In genomic region chr2:16373341-16373740, GRCh38 we compare ENCODE assay signal across 26 cellular contexts.
"Had no signal": no experiment of that assay in that cellular context is flagged by ENCODE, and none has a peak within 500 bp of the region (broad histone marks: within the 10 kb centered on the region; RNA-seq: fewer than 3 reads in every experiment).

No MANE protein-coding gene starts in this region.

- H3K36me3 ChIP-seq: stomach, suprapubic skin, thoracic aorta, thyroid gland, tibial artery, tibial nerve, transverse colon, upper lobe of left lung, upper lobe of right lung, uterus, vagina had no signal

- H3K4me3 ChIP-seq: stomach, suprapubic skin, testis, thoracic aorta, thyroid gland, tibial artery, tibial nerve, transverse colon, upper lobe of left lung, upper lobe of right lung, uterus, vagina had no signal

- ATAC-seq: stimulated activated effector memory CD8-positive, alpha-beta T cell treated with anti-CD3 and anti-CD28 coated beads, Interleukin-12 subunit alpha, Interleukin-12 subunit beta, amount 100 ng/mL, for 72 hours; stimulated activated memory B cell treated with anti-CD40 and anti-IgM and Interleukin-4, amounts not matched to agents 10 μg/mL and 1 μg/mL and 100 μg/mL, for 72 hours; stimulated activated naive B cell treated with anti-CD40 and anti-IgM and Interleukin-4, amounts not matched to agents 10 μg/mL and 1 μg/mL and 100 μg/mL, for 72 hours; stimulated activated naive CD8-positive, alpha-beta T cell treated with anti-CD3 and anti-CD28 coated beads, Interleukin-15, amount 100 ng/mL, for 72 hours; stimulated activated naive CD8-positive, alpha-beta T cell treated with anti-CD3 and anti-CD28 coated beads, Interleukin-15, Interleukin-2, amounts not matched to agents 100 U/mL and 50 U/mL, for 24 hours; upper lobe of right lung had no signal

- H3K9me3 ChIP-seq: stomach, suprapubic skin, testis, thoracic aorta, thyroid gland, tibial artery, transverse colon, upper lobe of left lung, upper lobe of right lung, uterus, vagina had no signal

- H3K4me1 ChIP-seq: stomach, suprapubic skin, testis, thyroid gland, tibial artery, tibial nerve, transverse colon, upper lobe of left lung, upper lobe of right lung, uterus, vagina had no signal

- DNase-seq: stimulated activated CD4-positive, alpha-beta T cell treated with anti-CD3 and anti-CD28 coated beads, Interleukin-2, amount 100 ng/mL, for 48 hours; stimulated activated CD4-positive, alpha-beta T cell treated with anti-CD3 and anti-CD28 coated beads, Interleukin-4, amount 100 ng/mL, for 1 hour; stimulated activated CD4-positive, alpha-beta T cell treated with anti-CD3 and anti-CD28 coated beads, Interleukin-4, amount 100 ng/mL, for 24 hours; stimulated activated CD4-positive, alpha-beta T cell treated with anti-CD3 and anti-CD28 coated beads, Interleukin-4, amount 100 ng/mL, for 4 hours; stimulated activated CD8-positive, alpha-beta memory T cell treated with anti-CD3 and anti-CD28 coated beads, Interleukin-4, amount 100 ng/mL, for 48 hours; stimulated activated naive B cell treated with anti-CD40 and anti-IgM and Interleukin-4, amounts not matched to agents 10 μg/mL and 1 μg/mL and 100 μg/mL, for 72 hours; stimulated activated naive CD4-positive, alpha-beta T cell; stimulated activated naive CD4-positive, alpha-beta T cell treated with Interleukin-2 at 50 U/mL for 16 hours; stimulated activated naive CD8-positive, alpha-beta T cell treated with anti-CD3 and anti-CD28 coated beads, Interleukin-15, amount 100 ng/mL, for 72 hours; stimulated activated naive CD8-positive, alpha-beta T cell treated with anti-CD3 and anti-CD28 coated beads, Interleukin-15, Interleukin-2, amounts not matched to agents 100 U/mL and 50 U/mL, for 24 hours; stomach; substantia nigra; testis; thyroid gland; tibial artery; transverse colon; trophoblast cell; upper lobe of left lung; upper lobe of right lung; uterus had no signal

- H3K27me3 ChIP-seq: stomach, suprapubic skin, testis, thyroid gland, tibial artery, tibial nerve, transverse colon, upper lobe of left lung, upper lobe of right lung, uterus, vagina had no signal
